Comparison of ENCODE assay signal across 8 cellular contexts in genomic region chr1:218284917-218285635, GRCh38. TPM values are rescaled to one million over a fixed set of nuclear protein-coding genes. Genes with fewer than 3 reads are reported as not detected.
DNase-seq lines count a peak whose midpoint lies in the region; ATAC-seq and TF ChIP-seq lines count a peak whose summit lies in the region.

A gene with protein sequence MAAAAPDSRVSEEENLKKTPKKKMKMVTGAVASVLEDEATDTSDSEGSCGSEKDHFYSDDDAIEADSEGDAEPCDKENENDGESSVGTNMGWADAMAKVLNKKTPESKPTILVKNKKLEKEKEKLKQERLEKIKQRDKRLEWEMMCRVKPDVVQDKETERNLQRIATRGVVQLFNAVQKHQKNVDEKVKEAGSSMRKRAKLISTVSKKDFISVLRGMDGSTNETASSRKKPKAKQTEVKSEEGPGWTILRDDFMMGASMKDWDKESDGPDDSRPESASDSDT (plus strand): TSS chr1:218285293. CDS start chr1:218285317, 24 bp downstream.

- H3K4me3 ChIP-seq in AG09309 (ENCODE audit: control insufficient read depth, low read depth, low read length), result peak within 1 kb of the TSS; percentile 98
- peak within 1 kb of the TSS; percentile 88 to 94 for H3K4me3 ChIP-seq in cardiac fibroblast (replicated peaks in 1 of 2; ENCODE audit: low read depth in 2 of 2, low read length in 2 of 2)
- H3K4me3 ChIP-seq in spleen, result peak within 1 kb of the TSS; percentile 74 to 93 (median 88)

- H3K36me3 ChIP-seq in spleen, result no peaks in the 10 kb centered on the region

- intact Hi-C loops in spleen (cut with DNase I; ENCODE audit: low total_unique reads), result no loop called here

- peaks cover 0 to 8% (median 0%) of the 10 kb centered on the region in 7 donors for H3K27me3 ChIP-seq in spleen (replicated peaks in 1 of 7)

- peaks cover 11 to 47% (median 28%) of the 10 kb centered on the region in 6 donors for H3K4me1 ChIP-seq in spleen

- ATAC-seq in HG03175 (IDR thresholded peaks at IDR 0.05; ENCODE audit: unreplicated experiment) (peak; percentile 100), WTC11 (peak; percentile 97)

- H3K27ac Mint-ChIP-seq in WTC11, result peak within 1 kb of the TSS; percentile 96

- DNase-seq in AG09309 (ENCODE audit: low read depth) (peak; percentile 54), NCI-H2227 treated with DMSO at 0.1 percent for 48 hours (lab: John Stamatoyannopoulos, UW) (peak; percentile 93), WTC11 (ENCODE audit: low spot score) (peak; percentile 89), cardiac fibroblast (ENCODE audit: low read depth in 2 of 2) (peak; percentile 93 to 94), inferior parietal cortex (ENCODE audit: extremely low spot score) (peak; percentile 89), spleen (peak; percentile 96)

- H3K4me1 Mint-ChIP-seq in WTC11, result peaks cover 16% of the 10 kb centered on the region

- H3K9me3 ChIP-seq in spleen, result peaks cover 0 to 8% (median 3%) of the 10 kb centered on the region in 8 donors

- WGBS in spleen, 5 donors, result 0% methylated on average over 41 to 45 of the region's 45 CpGs

- H3K4me3 Mint-ChIP-seq in WTC11, result peak within 1 kb of the TSS; percentile 96

- TF ChIP-seq POLR2A in GM18951 (IDR thresholded peaks at IDR 0.05; ENCODE audit: extremely low read depth, insufficient read depth, insufficient read length) (peak; percentile 86), spleen (IDR thresholded peaks at IDR 0.05) (no peak)

- H3K27ac ChIP-seq in spleen, result peak within 1 kb of the TSS; percentile 68 to 90 (median 80)

- POLR2A ChIA-PET in WTC11 (lab: Charles Lee), result interaction anchor here (1.2 to 1.5 kb wide), 2 partner anchors 16 to 25 kb away, joined by 5 read pairs; no protein-coding TSS in a partner anchor

- no peak for TF ChIP-seq CTCF in AG09309 (IDR thresholded peaks at IDR 0.05; ENCODE audit: control insufficient read depth, insufficient read depth, low read depth, low read length, missing control alignments)
- TF ChIP-seq CTCF in WTC11 (IDR thresholded peaks at IDR 0.05), result no peak
- no peak for TF ChIP-seq CTCF in cardiac fibroblast (IDR thresholded peaks at IDR 0.05; ENCODE audit: low read depth, low read length)
- peak in 5 of 11 experiments; percentile 13 to 37 (median 16) for TF ChIP-seq CTCF in spleen (IDR thresholded peaks at IDR 0.05 in 8 of 11, conservative IDR thresholded peaks at IDR 0.05 in 3 of 11)

- peaks cover 19% of the 10 kb centered on the region for H3K9me3 Mint-ChIP-seq in WTC11

- peaks cover 9% of the 10 kb centered on the region; the same call in 1 of the 2 replicates for H3K36me3 Mint-ChIP-seq in WTC11

- in situ Hi-C loops in GM18951 (cut with MboI; ENCODE audit: low sequenced_read_pairs, unreplicated experiment), result no loop called here

- CTCF ChIA-PET in WTC11 (lab: Charles Lee), result interaction anchor here (0.6 to 1.3 kb wide), 6 partner anchors 15 to 34 kb away, joined by 3 to 4 read pairs (median 4); no protein-coding TSS in a partner anchor

- peaks cover 5% of the 10 kb centered on the region for H3K27me3 Mint-ChIP-seq in WTC11 (ENCODE audit: low read depth)

TF ChIP-seq in WTC11, 78 proteins besides CTCF, POLR2A, EP300 and RAD21 (continues in another document):
- no peak for TF ChIP-seq NR3C1 (CRISPR knock-in tag; conservative IDR thresholded peaks at IDR 0.05; ENCODE audit: low read depth)
- no peak for TF ChIP-seq ZNF263 (CRISPR knock-in tag; IDR thresholded peaks at IDR 0.05; ENCODE audit: low read depth)
- TF ChIP-seq FOXP1 (CRISPR knock-in tag; IDR thresholded peaks at IDR 0.05; ENCODE audit: borderline replicate concordance), result peak; percentile 55; the same call in 1 of the 2 replicates
- TF ChIP-seq PRRX2 (CRISPR knock-in tag; IDR thresholded peaks at IDR 0.05), result no peak
- no peak for TF ChIP-seq IRF2 (CRISPR knock-in tag; IDR thresholded peaks at IDR 0.05; ENCODE audit: borderline replicate concordance, low read depth)
- TF ChIP-seq ZNF138 (CRISPR knock-in tag; conservative IDR thresholded peaks at IDR 0.05), result no peak
- TF ChIP-seq AR (CRISPR knock-in tag; IDR thresholded peaks at IDR 0.05), result no peak
- peak; percentile 47; the same call in 1 of the 2 replicates for TF ChIP-seq NFE2L1 (CRISPR knock-in tag; IDR thresholded peaks at IDR 0.05)
- TF ChIP-seq FOXP4 (CRISPR knock-in tag; IDR thresholded peaks at IDR 0.05), result peak; percentile 62; the same call in 1 of the 2 replicates
- no peak for TF ChIP-seq RORB (CRISPR knock-in tag; IDR thresholded peaks at IDR 0.05)
- TF ChIP-seq SMAD3 (CRISPR knock-in tag; IDR thresholded peaks at IDR 0.05; ENCODE audit: borderline replicate concordance), result peak; percentile 82; the same call in 1 of the 2 replicates
- TF ChIP-seq ZNF317 (CRISPR knock-in tag; IDR thresholded peaks at IDR 0.05; ENCODE audit: borderline replicate concordance, low read depth), result no peak
- TF ChIP-seq NR2C2 (CRISPR knock-in tag; IDR thresholded peaks at IDR 0.05), result no peak
- TF ChIP-seq, protein P1, sequence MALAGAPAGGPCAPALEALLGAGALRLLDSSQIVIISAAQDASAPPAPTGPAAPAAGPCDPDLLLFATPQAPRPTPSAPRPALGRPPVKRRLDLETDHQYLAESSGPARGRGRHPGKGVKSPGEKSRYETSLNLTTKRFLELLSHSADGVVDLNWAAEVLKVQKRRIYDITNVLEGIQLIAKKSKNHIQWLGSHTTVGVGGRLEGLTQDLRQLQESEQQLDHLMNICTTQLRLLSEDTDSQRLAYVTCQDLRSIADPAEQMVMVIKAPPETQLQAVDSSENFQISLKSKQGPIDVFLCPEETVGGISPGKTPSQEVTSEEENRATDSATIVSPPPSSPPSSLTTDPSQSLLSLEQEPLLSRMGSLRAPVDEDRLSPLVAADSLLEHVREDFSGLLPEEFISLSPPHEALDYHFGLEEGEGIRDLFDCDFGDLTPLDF (CRISPR knock-in tag; IDR thresholded peaks at IDR 0.05), result no peak
- TF ChIP-seq ELF4 (CRISPR knock-in tag; IDR thresholded peaks at IDR 0.05; ENCODE audit: low read depth), result no peak
- TF ChIP-seq, protein P2, sequence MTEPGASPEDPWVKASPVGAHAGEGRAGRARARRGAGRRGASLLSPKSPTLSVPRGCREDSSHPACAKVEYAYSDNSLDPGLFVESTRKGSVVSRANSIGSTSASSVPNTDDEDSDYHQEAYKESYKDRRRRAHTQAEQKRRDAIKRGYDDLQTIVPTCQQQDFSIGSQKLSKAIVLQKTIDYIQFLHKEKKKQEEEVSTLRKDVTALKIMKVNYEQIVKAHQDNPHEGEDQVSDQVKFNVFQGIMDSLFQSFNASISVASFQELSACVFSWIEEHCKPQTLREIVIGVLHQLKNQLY (CRISPR knock-in tag; IDR thresholded peaks at IDR 0.05), result no peak
- no peak for TF ChIP-seq NFATC4 (CRISPR knock-in tag; IDR thresholded peaks at IDR 0.05)
- TF ChIP-seq TP53 (CRISPR knock-in tag; IDR thresholded peaks at IDR 0.05), result no peak

RNA-seq across cellular contexts. Expression of the gene that starts here (rescaled TPM):
- total RNA-seq in WTC11 (2021) (32.3 to 36.0 TPM (median 32.4 TPM) in 3 replicates), spleen (10 to 100 TPM in 5 of 7 donors, 1 to 10 TPM in 2; 3.1 to 22.7 (median 16.1) TPM)
- 1 to 10 TPM; 2.2 to 3.3 (median 2.5) TPM for polyA plus RNA-seq in spleen

Comparison
In these comparisons a context has a peak if more than half of its experiments do, and no peak if none do; other contexts are left out.
1. Peak in every context shown above with its lines: DNase-seq, ATAC-seq, H3K4me3 ChIP-seq and H3K27ac ChIP-seq.